14 cellular contexts compared by ENCODE assay signal in the genomic region with DNA sequence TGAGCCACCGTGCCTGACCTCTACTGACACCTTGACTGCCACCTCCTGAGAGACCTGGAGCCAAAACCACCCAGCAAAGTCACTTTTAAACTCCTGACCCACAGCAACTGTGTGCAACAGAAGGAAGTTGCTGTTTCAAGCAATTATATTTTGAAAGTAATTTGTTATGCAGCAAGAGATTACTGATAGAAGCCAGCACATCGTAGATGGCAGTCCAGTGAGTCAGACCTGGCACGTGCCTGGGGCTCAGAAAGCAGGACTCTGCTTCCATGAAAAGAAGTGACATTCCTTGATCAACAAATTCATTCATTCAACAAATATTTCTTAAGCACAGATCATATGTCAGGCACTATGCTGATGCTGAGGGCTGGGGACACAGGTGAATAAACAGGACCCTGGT. TPM values are rescaled to one million over a fixed set of nuclear protein-coding genes. Genes with fewer than 3 reads are reported as not detected.
DNase-seq lines count a peak whose midpoint lies in the region; ATAC-seq, FAIRE-seq and TF ChIP-seq lines count a peak whose summit lies in the region.
"Had no signal": no experiment of that assay in that cellular context is flagged by ENCODE, and none has a peak within 500 bp of the region (broad histone marks: within the 10 kb centered on the region; RNA-seq: fewer than 3 reads in every experiment).

No MANE protein-coding gene starts in this region.

- TF ChIP-seq EP300 in HepG2 (IDR thresholded peaks at IDR 0.05; ENCODE audit: low read depth in 2 of 2, low read length in 2 of 2) (no peak), HepG2 (CRISPR knock-in tag; IDR thresholded peaks at IDR 0.05; ENCODE audit: borderline replicate concordance) (no peak)

- TF ChIP-seq RAD21 in HepG2 (CRISPR knock-in tag; IDR thresholded peaks at IDR 0.05) = no peak

- no peak for FAIRE-seq in HepG2 (lab: Jason Lieb, UNC)
- FAIRE-seq: colon had no signal

- H3K79me2 ChIP-seq in HepG2 (ENCODE audit: insufficient read depth, low read length) = no peaks in the 10 kb centered on the region
- no peaks in the 10 kb centered on the region for H3K79me2 ChIP-seq in hepatocyte
- H3K79me2 ChIP-seq: parathyroid adenoma had no signal

- intact Hi-C loops in HepG2 (cut with micrococcal nuclease; ENCODE audit: unreplicated experiment) = no loop called here
- intact Hi-C loops in right lobe of liver (cut with DNase I) = no loop called here

- H3K9me3 ChIP-seq in HepG2 (ENCODE audit: low read length) = no peaks in the 10 kb centered on the region
- H3K9me3 ChIP-seq in right lobe of liver = no peaks in the 10 kb centered on the region
- no peaks in the 10 kb centered on the region for H3K9me3 ChIP-seq in hepatocyte (ENCODE audit: low read depth)

- H4K20me1 ChIP-seq in HepG2 (ENCODE audit: insufficient read depth, low read length) = no peaks in the 10 kb centered on the region
- H4K20me1 ChIP-seq in hepatocyte (ENCODE audit: insufficient read depth, poor library complexity, severe bottlenecking) = no peaks in the 10 kb centered on the region

- TF ChIP-seq POLR2A in HepG2 (IDR thresholded peaks at IDR 0.05; ENCODE audit: insufficient read depth in 1 of 2, low read depth in 2 of 2, low read length in 2 of 2) (no peak), right lobe of liver (IDR thresholded peaks at IDR 0.05) (no peak)

- no peak overlapping the region for H3K9ac ChIP-seq in HepG2 (ENCODE audit: insufficient read depth, low read depth, low read length)
- H3K9ac ChIP-seq: parathyroid adenoma had no signal

- POLR2A ChIA-PET in HepG2 (lab: Yijun Ruan, JAX) = no interaction called here

- H3K9me2 ChIP-seq in hepatocyte (replicated peaks; ENCODE audit: insufficient read depth) = no peaks in the 10 kb centered on the region

- H3K27me3 ChIP-seq in HepG2 (ENCODE audit: control insufficient read depth in 1 of 2, insufficient read depth in 2 of 2, low read length in 2 of 2) = peaks cover 0 to 20% of the 10 kb centered on the region in 2 experiments; a peak in 3 of 5 replicates
- H3K27me3 ChIP-seq in right lobe of liver = no peaks in the 10 kb centered on the region
- H3K27me3 ChIP-seq in hepatocyte = no peaks in the 10 kb centered on the region

- H3K36me3 ChIP-seq in HepG2 (replicated peaks in 1 of 2; ENCODE audit: control insufficient read depth in 1 of 2, insufficient read depth in 2 of 2, low read length in 2 of 2) (no peaks in the 10 kb centered on the region), right lobe of liver (no peaks in the 10 kb centered on the region), hepatocyte (replicated peaks; ENCODE audit: insufficient read depth, low read depth) (no peaks in the 10 kb centered on the region)

- WGBS in HepG2 (ENCODE audit: low lambda C conversion rate) = 3% methylated on average over 3 of the region's 3 CpGs
- 57% methylated on average over 3 of the region's 3 CpGs for WGBS in right lobe of liver (ENCODE audit: insufficient coverage, low coverage, low lambda C conversion rate, missing lambda C conversion rate)
- WGBS in hepatocyte (ENCODE audit: low lambda C conversion rate, missing lambda C conversion rate) = 44% methylated on average over 3 of the region's 3 CpGs

- CTCF ChIA-PET in HepG2 (lab: Yijun Ruan, JAX; ENCODE audit: low intra/inter-chr PET ratio, low total read pairs) = no interaction called here

- H3K4me1 ChIP-seq in HepG2 (ENCODE audit: insufficient read depth, low read length) = peaks cover 20% of the 10 kb centered on the region
- H3K4me1 ChIP-seq in right lobe of liver = peaks cover 0 to 9% (median 4%) of the 10 kb centered on the region in 4 donors
- H3K4me1 ChIP-seq in hepatocyte (ENCODE audit: insufficient read depth) = peaks cover 6% of the 10 kb centered on the region
- H3K4me1 ChIP-seq: parathyroid adenoma had no signal

- no peak for ATAC-seq in HepG2
- ATAC-seq in right lobe of liver = no peak

- DNase-seq in HepG2 (ENCODE audit: low spot score) = no peak
- DNase-seq in right lobe of liver = no peak
- peak; percentile 29 for DNase-seq in astrocyte of the spinal cord (ENCODE audit: low read depth, low spot score)
- DNase-seq in hepatocyte (ENCODE audit: low spot score) = peak; percentile 49
- DNase-seq in NCI-H2227 treated with DMSO at 0.1 percent for 48 hours (lab: John Stamatoyannopoulos, UW) = no peak
- no peak for DNase-seq in activated CD4-positive, CD25-positive, alpha-beta regulatory T cell (lab: John Stamatoyannopoulos, UW)
- no peak for DNase-seq in COLO668 (lab: John Stamatoyannopoulos, UW; ENCODE audit: unreplicated experiment)
- no peak for DNase-seq in NCI-H748 treated with DMSO at 0.1 percent for 48 hours (lab: John Stamatoyannopoulos, UW)
- DNase-seq: activated effector memory CD4-positive, alpha-beta T cell treated with Interleukin-2 at 50 U/mL for 16 hours; DND-41; NCI-H1105; NCI-H69 had no signal

- H3K4me3 ChIP-seq in HepG2 (replicated peaks in 1 of 3; ENCODE audit: insufficient read depth in 1 of 3, low read depth in 2 of 3, low read length in 3 of 3) (no peak overlapping the region), right lobe of liver (no peak overlapping the region), astrocyte of the spinal cord (ENCODE audit: low read depth, low read length) (no peak overlapping the region), hepatocyte (no peak overlapping the region)

- in situ Hi-C loops in HepG2 (cut with HindIII; ENCODE audit: extremely low pct_ligation_motif_present, low pct_unique_long_range_greater_than_20kb) (no loop called here), astrocyte of the spinal cord (cut with HindIII; ENCODE audit: low sequenced_read_pairs) (no loop called here)

- no peak overlapping the region for H3K4me2 ChIP-seq in HepG2 (ENCODE audit: low read depth, low read length)
- no peak overlapping the region for H3K4me2 ChIP-seq in hepatocyte

- TF ChIP-seq CTCF in HepG2 (CRISPR knock-in tag; IDR thresholded peaks at IDR 0.05) (no peak), right lobe of liver (IDR thresholded peaks at IDR 0.05) (no peak), astrocyte of the spinal cord (IDR thresholded peaks at IDR 0.05; ENCODE audit: low read depth, low read length) (no peak), hepatocyte (IDR thresholded peaks at IDR 0.05; ENCODE audit: poor library complexity) (no peak)

- H3K27ac ChIP-seq in HepG2 (ENCODE audit: extremely low read length, insufficient read depth, low read length) (no peak overlapping the region), right lobe of liver (no peak overlapping the region), hepatocyte (no peak overlapping the region)
- H3K27ac ChIP-seq: parathyroid adenoma had no signal

- no TSS peak for BruUV-seq in HepG2 (replicated peaks; lab: Mats Ljungman, UMichigan)

- H2AFZ ChIP-seq in HepG2 (ENCODE audit: low read length) (no peak overlapping the region), hepatocyte (no peak overlapping the region)
- H2AFZ ChIP-seq: parathyroid adenoma had no signal

TF ChIP-seq in HepG2, 621 proteins besides CTCF, POLR2A, EP300 and RAD21:
- TF ChIP-seq RCOR2 (CRISPR knock-in tag; IDR thresholded peaks at IDR 0.05) (no peak), ZNF782 (CRISPR knock-in tag; IDR thresholded peaks at IDR 0.05; ENCODE audit: borderline replicate concordance) (no peak), ZNF761 (CRISPR knock-in tag; conservative IDR thresholded peaks at IDR 0.05) (no peak), SMAD9 (CRISPR knock-in tag; IDR thresholded peaks at IDR 0.05) (no peak), BHLHE40 (IDR thresholded peaks at IDR 0.05; ENCODE audit: low read length) (peak; percentile 89), ETV5 (CRISPR knock-in tag; IDR thresholded peaks at IDR 0.05; ENCODE audit: borderline replicate concordance) (no peak)

RNA-seq across cellular contexts. Expression of a gene that starts 5.7 kb away (rescaled TPM):
- total RNA-seq in HepG2 (2016; rRNA removed; fragmentation: Illumina TruSeq; extraction: Trizol) = 0.03 and 0.04 TPM in 2 replicates
- not detected in 2 replicates for total RNA-seq in HepG2 (2016; cell fraction: cytosol; rRNA removed; fragmentation: Illumina TruSeq; extraction: Trizol; ENCODE audit: low read depth)
- total RNA-seq in HepG2 (2016; cell fraction: insoluble cytoplasmic fraction; rRNA removed; fragmentation: Illumina TruSeq; extraction: Trizol) = 0.01 and 0.02 TPM in 2 replicates
- not detected in 2 replicates for total RNA-seq in HepG2 (2016; cell fraction: membrane; rRNA removed; fragmentation: Illumina TruSeq; extraction: Trizol)
- total RNA-seq in HepG2 (2016; cell fraction: nucleus; rRNA removed; fragmentation: Illumina TruSeq; extraction: Trizol) = 0.06 and 0.09 TPM in 2 replicates
- 0.01 and 0.03 TPM in 2 replicates for polyA plus RNA-seq in HepG2 (2011; rRNA removed)
- polyA plus RNA-seq in HepG2 (2011; cell fraction: cytosol; rRNA removed) = 0.01 TPM in 2 replicates
- 0.14 and 0.19 TPM in 2 replicates for polyA plus RNA-seq in HepG2 (2011; cell fraction: nucleus; rRNA removed)
- 0.03 and 0.04 TPM in 2 replicates for polyA plus RNA-seq in HepG2 (2012)
- polyA plus RNA-seq in HepG2 (2016; cell fraction: cytosol; fragmentation: Illumina TruSeq; extraction: Trizol; ENCODE audit: low read depth) = not detected in 2 replicates
- not detected in 2 replicates for polyA plus RNA-seq in HepG2 (2016; cell fraction: insoluble cytoplasmic fraction; fragmentation: Illumina TruSeq; extraction: Trizol; ENCODE audit: low read depth)
- not detected in 2 replicates for polyA plus RNA-seq in HepG2 (2016; cell fraction: membrane; fragmentation: Illumina TruSeq; extraction: Trizol; ENCODE audit: low read depth)
- not detected in 2 replicates for polyA plus RNA-seq in HepG2 (2016; cell fraction: nucleus; fragmentation: Illumina TruSeq; extraction: Trizol; ENCODE audit: insufficient read depth, low read depth)
- 0.08 and 24.5 TPM in 2 replicates for polyA minus RNA-seq in HepG2 (2011; rRNA and poly(A)+ RNA removed; ENCODE audit: low replicate concordance)
- polyA minus RNA-seq in HepG2 (2011; cell fraction: cytosol; rRNA and poly(A)+ RNA removed) = 0.18 TPM in 1 of 2 replicates, not detected in the other
- 0.12 and 0.13 TPM in 2 replicates for polyA minus RNA-seq in HepG2 (2011; cell fraction: nucleus; rRNA and poly(A)+ RNA removed)
- under 1 TPM; 0.12 to 0.29 (median 0.20) TPM for total RNA-seq in right lobe of liver
- total RNA-seq in hepatocyte = 3.2 and 6.4 TPM in 2 replicates
- polyA plus RNA-seq in hepatocyte = 7.8 and 8.6 TPM in 2 replicates

Comparison
In these comparisons a context has a peak if more than half of its experiments do, and no peak if none do; other contexts are left out.
1. DNase-seq: peak in astrocyte of the spinal cord (single experiment) and hepatocyte (single experiment); none in HepG2 (single experiment), right lobe of liver (0 of 3), NCI-H2227 treated with DMSO at 0.1 percent for 48 hours (single experiment), activated CD4-positive, CD25-positive, alpha-beta regulatory T cell (0 of 4), COLO668 (single experiment) and NCI-H748 treated with DMSO at 0.1 percent for 48 hours (single experiment).